8 cellular contexts compared by ENCODE assay signal in genomic region chr6:111086685-111087084, GRCh38. TPM values are rescaled to one million over a fixed set of nuclear protein-coding genes. Genes with fewer than 3 reads are reported as not detected.
DNase-seq lines count a peak whose midpoint lies in the region; ATAC-seq and TF ChIP-seq lines count a peak whose summit lies in the region.

No MANE protein-coding gene starts in this region.

- no peaks in the 10 kb centered on the region for H3K27me3 ChIP-seq in CD8-positive, alpha-beta memory T cell (ENCODE audit: insufficient read depth, low read length, poor library complexity, severe bottlenecking)
- H3K27me3 ChIP-seq in OCI-LY1 (ENCODE audit: insufficient read depth, low read length) (no peaks in the 10 kb centered on the region), endocrine pancreas (ENCODE audit: control insufficient read depth, insufficient read depth, low read length) (no peaks in the 10 kb centered on the region)

- H3K36me3 ChIP-seq in CD8-positive, alpha-beta memory T cell (ENCODE audit: insufficient read depth, low read length) = no peaks in the 10 kb centered on the region
- H3K36me3 ChIP-seq in OCI-LY1 (ENCODE audit: insufficient read depth, low read length) = no peaks in the 10 kb centered on the region
- no peaks in the 10 kb centered on the region for H3K36me3 ChIP-seq in endocrine pancreas (ENCODE audit: control insufficient read depth, insufficient read depth, low read length)

- TF ChIP-seq CTCF in OCI-LY1 (IDR thresholded peaks at IDR 0.05; ENCODE audit: low read length) (no peak), osteocyte (IDR thresholded peaks at IDR 0.05) (no peak)

- POLR2A ChIA-PET in CD8-positive, alpha-beta memory T cell (lab: Charles Lee) = no interaction called here

- H3K9me3 Mint-ChIP-seq in CD8-positive, alpha-beta memory T cell = no peaks in the 10 kb centered on the region
- no peaks in the 10 kb centered on the region for H3K9me3 Mint-ChIP-seq in osteocyte (ENCODE audit: unreplicated experiment)

- no peaks in the 10 kb centered on the region for H3F3A ChIP-seq in OCI-LY1 (ENCODE audit: insufficient read depth, low read length)

- peak overlapping the region; percentile 91 for H3K4me2 ChIP-seq in OCI-LY1 (ENCODE audit: low read length)

- H3K4me1 Mint-ChIP-seq in CD8-positive, alpha-beta memory T cell = peaks cover 17 to 34% (median 26%) of the 10 kb centered on the region in 3 donors
- peaks cover 12% of the 10 kb centered on the region for H3K4me1 Mint-ChIP-seq in osteocyte (ENCODE audit: unreplicated experiment)

- no peaks in the 10 kb centered on the region for H3K79me2 ChIP-seq in OCI-LY1 (ENCODE audit: insufficient read depth, low read length)

- H3K36me3 Mint-ChIP-seq in CD8-positive, alpha-beta memory T cell = no peaks in the 10 kb centered on the region
- no peaks in the 10 kb centered on the region for H3K36me3 Mint-ChIP-seq in osteocyte (ENCODE audit: unreplicated experiment)

- no peaks in the 10 kb centered on the region for H4K20me1 ChIP-seq in OCI-LY1 (ENCODE audit: insufficient read depth, low read length)

- ATAC-seq in HG02885 (IDR thresholded peaks at IDR 0.05; ENCODE audit: poor library complexity, unreplicated experiment) = no peak
- no peak for ATAC-seq in HG03378 (IDR thresholded peaks at IDR 0.05; ENCODE audit: unreplicated experiment)

- H2AFZ ChIP-seq in OCI-LY1 (ENCODE audit: low read length) = peak overlapping the region; percentile 38; the same call in 1 of the 2 replicates

- H3K27ac Mint-ChIP-seq in CD8-positive, alpha-beta memory T cell = peak overlapping the region in 5 of 8 donors; percentile 13 to 72 (median 63)
- no peak overlapping the region for H3K27ac Mint-ChIP-seq in osteocyte (ENCODE audit: unreplicated experiment)

- no peak for DNase-seq in CD8-positive, alpha-beta memory T cell
- no peak for DNase-seq in osteocyte (ENCODE audit: extremely low spot score, unreplicated experiment)
- DNase-seq in effector CD8-positive, alpha-beta T cell (lab: John Stamatoyannopoulos, UW) = no peak
- no peak for DNase-seq in stimulated activated CD8-positive, alpha-beta memory T cell treated with anti-CD3 and anti-CD28 coated beads, Interleukin-4, amount 100 ng/mL, for 48 hours

- peaks cover 5 to 40% of the 10 kb centered on the region in 2 donors for H3K27me3 Mint-ChIP-seq in CD8-positive, alpha-beta memory T cell
- H3K27me3 Mint-ChIP-seq in osteocyte (ENCODE audit: unreplicated experiment) = peaks cover 66% of the 10 kb centered on the region

- peaks cover 16% of the 10 kb centered on the region for H3K4me1 ChIP-seq in CD8-positive, alpha-beta memory T cell (ENCODE audit: insufficient read depth, low read length)
- peaks cover 23% of the 10 kb centered on the region for H3K4me1 ChIP-seq in OCI-LY1 (ENCODE audit: insufficient read depth, low read length, severe bottlenecking)
- H3K4me1 ChIP-seq in endocrine pancreas (ENCODE audit: control insufficient read depth, insufficient read depth, low read length) = no peaks in the 10 kb centered on the region

- H3K27ac ChIP-seq in CD8-positive, alpha-beta memory T cell (ENCODE audit: low read depth, low read length) = no peak overlapping the region
- H3K27ac ChIP-seq in OCI-LY1 (ENCODE audit: low read depth, low read length, poor library complexity, severe bottlenecking) = no peak overlapping the region

- H3K9me2 ChIP-seq in OCI-LY1 (ENCODE audit: low read depth, low read length) = no peaks in the 10 kb centered on the region

- CTCF ChIA-PET in CD8-positive, alpha-beta memory T cell (lab: Charles Lee) = no interaction called here

- H3K9ac ChIP-seq in OCI-LY1 (ENCODE audit: low read length) (peak overlapping the region; percentile 50), endocrine pancreas (ENCODE audit: control insufficient read depth, insufficient read depth, low read length) (no peak overlapping the region)

- no peaks in the 10 kb centered on the region for H3K9me3 ChIP-seq in CD8-positive, alpha-beta memory T cell (ENCODE audit: low read length)
- H3K9me3 ChIP-seq in OCI-LY1 (ENCODE audit: low read length) (no peaks in the 10 kb centered on the region), endocrine pancreas (ENCODE audit: control insufficient read depth, low read length) (no peaks in the 10 kb centered on the region)

- H3K4me3 ChIP-seq in CD8-positive, alpha-beta memory T cell (ENCODE audit: low read length) = peak overlapping the region; percentile 66
- H3K4me3 ChIP-seq in OCI-LY1 (ENCODE audit: low read depth, low read length, poor library complexity, severe bottlenecking) (peak overlapping the region; percentile 88), endocrine pancreas (ENCODE audit: control insufficient read depth, insufficient read depth, low read length) (peak overlapping the region; percentile 81)

- peak overlapping the region; percentile 79 to 85 (median 82) for H3K4me3 Mint-ChIP-seq in CD8-positive, alpha-beta memory T cell
- peak overlapping the region; percentile 68 for H3K4me3 Mint-ChIP-seq in osteocyte (ENCODE audit: unreplicated experiment)

RNA-seq across cellular contexts. Expression of gene SLC16A10, which starts 0.6 kb away (rescaled TPM):
- total RNA-seq in CD8-positive, alpha-beta memory T cell = 1 to 10 TPM; 3.3 to 3.5 TPM
- polyA plus RNA-seq in CD8-positive, alpha-beta memory T cell = 2.2 TPM
- total RNA-seq in osteocyte = not detected in 2 replicates
